Comparison of ENCODE assay signal across 24 cellular contexts in the genomic region with DNA sequence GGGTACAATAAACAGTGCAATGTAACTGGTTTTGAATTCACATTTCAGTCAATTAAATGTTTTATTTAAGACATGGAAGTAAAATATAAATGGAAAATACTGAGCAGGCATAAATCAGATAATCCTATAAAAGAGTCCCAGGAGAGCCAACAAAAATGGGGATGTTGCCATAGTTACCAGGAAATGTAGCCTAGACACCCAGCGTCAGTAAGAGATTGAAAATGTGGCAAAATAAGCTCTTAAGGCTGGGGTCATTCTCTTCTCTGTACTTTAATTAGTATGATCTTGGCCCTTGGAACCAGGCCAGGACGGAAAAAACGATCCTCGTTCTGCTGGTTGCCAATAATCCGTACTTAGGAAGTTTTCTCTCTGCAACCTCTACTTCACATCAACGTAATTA. TPM values are rescaled to one million over a fixed set of nuclear protein-coding genes. Genes with fewer than 3 reads are reported as not detected.
"Had no signal": no experiment of that assay in that cellular context is flagged by ENCODE, and none has a peak within 500 bp of the region (broad histone marks: within the 10 kb centered on the region; RNA-seq: fewer than 3 reads in every experiment).

No MANE protein-coding gene starts in this region.

- H3K27me3 ChIP-seq: esophagus muscularis mucosa, foreskin keratinocyte, heart right ventricle, left lung, pancreas, sigmoid colon had no signal

- H3K36me3 ChIP-seq: esophagus muscularis mucosa, heart right ventricle, left lung, pancreas, prostate gland, sigmoid colon, thoracic aorta had no signal

- H3K4me3 ChIP-seq: esophagus muscularis mucosa, heart right ventricle, left lung, lung, mucosa of descending colon, pancreas, prostate gland, sigmoid colon, thoracic aorta had no signal

- DNase-seq: activated CD4-positive, alpha-beta T cell treated with anti-CD3 and anti-CD28 coated beads for 48 hours; activated CD4-positive, alpha-beta T cell treated with anti-CD3 and anti-CD28 coated beads, Interleukin-2, amount 50 U/mL, for 48 hours; activated CD8-positive, alpha-beta memory T cell treated with anti-CD3 and anti-CD28 coated beads for 24 hours; activated effector memory CD4-positive, alpha-beta T cell treated with Interleukin-2 at 50 U/mL for 16 hours; activated naive CD4-positive, alpha-beta T cell treated with Interleukin-2 at 50 U/mL for 16 hours; anterior cingulate cortex; dermis blood vessel endothelial cell; effector CD4-positive, alpha-beta T cell; foreskin keratinocyte; heart right ventricle; kidney glomerular epithelial cell; left lung; mucosa of descending colon; pancreas; retina; sigmoid colon; small intestine; stimulated activated CD4-positive, alpha-beta T cell treated with anti-CD3 and anti-CD28 coated beads, Interleukin-4, amount 100 ng/mL, for 24 hours had no signal

RNA-seq across cellular contexts. Expression of gene RASEF, which starts 18.9 kb away (rescaled TPM):
- total RNA-seq: myocyte; natural killer cell treated with Interleukin-12 subunit alpha and Interleukin-12 subunit beta and Interleukin-15 and Interleukin-18, amount 100 ng/mL, for 72 hours had no signal
